Comparison of ENCODE assay signal across 1 cellular context in the genomic region with DNA sequence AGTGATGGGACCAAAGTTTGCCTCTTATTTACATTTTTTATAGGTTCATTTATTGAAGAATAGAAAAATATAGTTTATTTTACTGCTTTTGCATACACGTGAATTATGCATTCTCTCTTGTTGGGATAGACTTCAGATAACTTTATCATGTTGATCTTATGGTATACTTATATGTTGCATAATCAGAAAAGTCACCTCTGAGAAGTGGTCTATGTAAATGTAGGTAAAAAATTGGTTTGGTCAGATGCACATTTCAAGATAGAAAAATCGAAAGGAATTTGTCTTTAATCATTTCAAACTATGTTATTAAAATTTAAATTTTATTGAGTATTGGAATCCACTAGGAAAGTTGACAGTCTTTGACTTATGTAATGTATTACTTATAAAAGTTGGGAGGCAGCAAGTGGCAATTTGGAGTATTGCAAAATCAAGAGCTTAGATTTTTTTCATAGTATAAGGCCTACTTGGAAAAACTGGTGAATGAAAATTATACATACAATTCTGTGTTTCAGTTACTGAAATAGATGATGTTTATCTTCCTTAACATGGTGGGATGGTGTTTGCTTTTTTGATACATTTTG.
TF ChIP-seq lines count a peak whose summit lies in the region.

No MANE protein-coding gene starts in this region.

TF ChIP-seq in HCT116, 20 proteins besides CTCF, POLR2A, EP300 and RAD21 (continued from another document):
- no peak for TF ChIP-seq MAX (IDR thresholded peaks at IDR 0.05)
- TF ChIP-seq CEBPB (IDR thresholded peaks at IDR 0.05; ENCODE audit: low read depth): no peak
- no peak for TF ChIP-seq EZH2 (IDR thresholded peaks at IDR 0.05)
- no peak for TF ChIP-seq ZFX (IDR thresholded peaks at IDR 0.05)
